In genomic region chr1:153123793-153124192, GRCh38 we compare ENCODE assay signal across 9 cellular contexts. TPM values are rescaled to one million over a fixed set of nuclear protein-coding genes. Genes with fewer than 3 reads are reported as not detected.
"Had no signal": no experiment of that assay in that cellular context is flagged by ENCODE, and none has a peak within 500 bp of the region (broad histone marks: within the 10 kb centered on the region; RNA-seq: fewer than 3 reads in every experiment).

No MANE protein-coding gene starts in this region.

RNA-seq across cellular contexts. Expression of gene SPRR2F, which starts 10.5 kb away (rescaled TPM):
- total RNA-seq: activated CD8-positive, alpha-beta T cell treated with anti-CD3 and anti-CD28 coated beads, Interleukin-2, amount 10 ng/mL, durations not matched to agents 7 days and 5 days; activated naive CD8-positive, alpha-beta T cell treated with anti-CD3 and anti-CD28 coated beads, Interleukin-2, amount 10 ng/mL, durations not matched to agents 7 days and 5 days; adrenal gland; breast epithelium; cerebellum; Right ventricle myocardium inferior; RPMI7951; T-helper 2 cell treated with Interferon-gamma antibody and Interleukin-4, amounts not matched to agents 100 ng/mL and 5 ng/mL, for 36 hours had no signal
- polyA plus RNA-seq: adrenal gland, SK-N-SH had no signal

RNA-seq across cellular contexts. Expression of gene SPRR2G, which starts 26.9 kb away (rescaled TPM):
- total RNA-seq: activated CD8-positive, alpha-beta T cell treated with anti-CD3 and anti-CD28 coated beads, Interleukin-2, amount 10 ng/mL, durations not matched to agents 7 days and 5 days; activated naive CD8-positive, alpha-beta T cell treated with anti-CD3 and anti-CD28 coated beads, Interleukin-2, amount 10 ng/mL, durations not matched to agents 7 days and 5 days; adrenal gland; breast epithelium; cerebellum; Right ventricle myocardium inferior; RPMI7951; T-helper 2 cell treated with Interferon-gamma antibody and Interleukin-4, amounts not matched to agents 100 ng/mL and 5 ng/mL, for 36 hours had no signal
- polyA plus RNA-seq: adrenal gland, SK-N-SH had no signal

RNA-seq across cellular contexts. Expression of gene SPRR2E, which starts 29.5 kb away (rescaled TPM):
- total RNA-seq: activated CD8-positive, alpha-beta T cell treated with anti-CD3 and anti-CD28 coated beads, Interleukin-2, amount 10 ng/mL, durations not matched to agents 7 days and 5 days; activated naive CD8-positive, alpha-beta T cell treated with anti-CD3 and anti-CD28 coated beads, Interleukin-2, amount 10 ng/mL, durations not matched to agents 7 days and 5 days; adrenal gland; breast epithelium; cerebellum; Right ventricle myocardium inferior; RPMI7951; T-helper 2 cell treated with Interferon-gamma antibody and Interleukin-4, amounts not matched to agents 100 ng/mL and 5 ng/mL, for 36 hours had no signal
- polyA plus RNA-seq: SK-N-SH had no signal

RNA-seq across cellular contexts. Expression of gene SPRR2B, which starts 52.4 kb away (rescaled TPM):
- total RNA-seq: activated CD8-positive, alpha-beta T cell treated with anti-CD3 and anti-CD28 coated beads, Interleukin-2, amount 10 ng/mL, durations not matched to agents 7 days and 5 days; activated naive CD8-positive, alpha-beta T cell treated with anti-CD3 and anti-CD28 coated beads, Interleukin-2, amount 10 ng/mL, durations not matched to agents 7 days and 5 days; adrenal gland; breast epithelium; cerebellum; Right ventricle myocardium inferior; RPMI7951; T-helper 2 cell treated with Interferon-gamma antibody and Interleukin-4, amounts not matched to agents 100 ng/mL and 5 ng/mL, for 36 hours had no signal
- polyA plus RNA-seq: adrenal gland, SK-N-SH had no signal
